In the genomic region with DNA sequence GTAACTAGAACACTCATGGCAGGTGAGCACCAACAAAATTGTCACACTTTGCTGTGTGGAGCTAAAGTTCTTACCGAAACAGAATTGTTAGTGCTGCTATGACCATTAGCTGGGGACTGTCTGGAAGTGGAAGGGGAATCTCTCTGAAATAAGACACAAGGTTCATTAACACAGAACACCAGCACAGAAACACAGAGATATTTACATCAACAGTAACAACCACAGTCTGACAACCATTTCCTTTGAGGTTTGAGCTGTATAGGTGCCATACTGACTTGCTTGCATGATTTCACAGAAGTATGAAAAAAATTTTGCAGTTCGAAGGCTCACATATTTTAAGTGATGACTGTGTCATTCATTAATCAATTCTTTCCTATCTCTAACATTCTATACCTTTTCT, we compare ENCODE assay signal across 16 cellular contexts.
A peak's percentile ranks its signal among the peaks of the same experiment; 100 is the strongest.
DNase-seq lines count a peak whose midpoint lies in the region; ATAC-seq, FAIRE-seq and TF ChIP-seq lines count a peak whose summit lies in the region.
"Had no signal": no experiment of that assay in that cellular context is flagged by ENCODE, and none has a peak within 500 bp of the region (broad histone marks: within the 10 kb centered on the region; RNA-seq: fewer than 3 reads in every experiment).

No MANE protein-coding gene starts in this region.

- no peaks in the 10 kb centered on the region for H3K27me3 ChIP-seq in Peyer's patch
- H3K27me3 ChIP-seq: gastroesophageal sphincter had no signal

- TF ChIP-seq CTCF in type B pancreatic cell (conservative IDR thresholded peaks at IDR 0.05) (no peak), Peyer's patch (IDR thresholded peaks at IDR 0.05) (no peak)

- no peak for FAIRE-seq in HTR-8/SVneo (lab: Jason Lieb, UNC)
- FAIRE-seq: islet of Langerhans, urothelium cell line had no signal

- peak; percentile 55 to 63 for ATAC-seq in activated T-cell treated with anti-CD3 and anti-CD28 coated beads, Interleukin-2, amount 50 U/mL, for 72 hours (replicated peaks in 1 of 2)
- ATAC-seq: gastroesophageal sphincter; stimulated activated naive B cell treated with anti-CD40 and anti-IgM and Interleukin-4, amounts not matched to agents 10 μg/mL and 1 μg/mL and 100 μg/mL, for 72 hours had no signal

- H3K36me3 Mint-ChIP-seq in activated T-cell treated with anti-CD3 and anti-CD28 coated beads, Interleukin-2, amount 50 U/mL, for 72 hours (ENCODE audit: insufficient read depth in 2 of 2): no peaks in the 10 kb centered on the region
- peaks cover 5% of the 10 kb centered on the region for H3K36me3 Mint-ChIP-seq in activated T-helper 1 cell treated with anti-CD3 and anti-CD28 coated beads, Interleukin-12 subunit alpha, Interleukin-12 subunit beta, Interleukin-2, Interleukin-4 antibody, amounts not matched to agents 30 ng/mL and 10 ng/mL and 1 ng/mL, durations not matched to agents 14 hours and 24 hours and 36 hours (ENCODE audit: low read depth)
- no peaks in the 10 kb centered on the region for H3K36me3 Mint-ChIP-seq in type B pancreatic cell
- H3K36me3 Mint-ChIP-seq: stimulated activated naive B cell treated with anti-CD40 and anti-IgM and Interleukin-4, amounts not matched to agents 10 μg/mL and 1 μg/mL and 100 μg/mL, for 72 hours had no signal

- no peaks in the 10 kb centered on the region for H3K4me1 ChIP-seq in Peyer's patch

- in situ Hi-C loops in KBM-7 (cut with MboI; ENCODE audit: low pct_unique_long_range_greater_than_20kb, low sequenced_read_pairs): loop anchor here (25.0 kb wide), 1 partner anchor 180 kb away; no protein-coding TSS in a partner anchor

- peak in 1 of 2 donors; percentile 3 for DNase-seq in activated T-cell treated with anti-CD3 and anti-CD28 coated beads, Interleukin-2, amount 50 U/mL, for 72 hours
- DNase-seq in activated T-cell treated with anti-CD3 and anti-CD28 coated beads for 4 hours: no peak
- DNase-seq in KBM-7: peak; percentile 64
- DNase-seq in activated T-helper 1 cell treated with anti-CD3 and anti-CD28 coated beads, Interleukin-12 subunit alpha, Interleukin-12 subunit beta, Interleukin-2, Interleukin-4 antibody, amounts not matched to agents 30 ng/mL and 10 ng/mL and 1 ng/mL, durations not matched to agents 14 hours and 24 hours and 36 hours (ENCODE audit: low spot score): peak; percentile 20
- no peak for DNase-seq in type B pancreatic cell (ENCODE audit: extremely low spot score, unreplicated experiment)
- no peak for DNase-seq in NCI-H146 (lab: John Stamatoyannopoulos, UW)
- no peak for DNase-seq in Peyer's patch
- no peak for DNase-seq in HTR-8/SVneo (ENCODE audit: insufficient read length, low spot score)
- DNase-seq: NCI-H82; occipital lobe; SHP77; stimulated activated naive B cell treated with anti-CD40 and anti-IgM and Interleukin-4, amounts not matched to agents 10 μg/mL and 1 μg/mL and 100 μg/mL, for 72 hours had no signal

- H3K9me3 Mint-ChIP-seq in activated T-cell treated with anti-CD3 and anti-CD28 coated beads, Interleukin-2, amount 50 U/mL, for 72 hours: no peaks in the 10 kb centered on the region
- H3K9me3 Mint-ChIP-seq in activated T-helper 1 cell treated with anti-CD3 and anti-CD28 coated beads, Interleukin-12 subunit alpha, Interleukin-12 subunit beta, Interleukin-2, Interleukin-4 antibody, amounts not matched to agents 30 ng/mL and 10 ng/mL and 1 ng/mL, durations not matched to agents 14 hours and 24 hours and 36 hours: no peaks in the 10 kb centered on the region
- no peaks in the 10 kb centered on the region for H3K9me3 Mint-ChIP-seq in type B pancreatic cell
- H3K9me3 Mint-ChIP-seq: stimulated activated naive B cell treated with anti-CD40 and anti-IgM and Interleukin-4, amounts not matched to agents 10 μg/mL and 1 μg/mL and 100 μg/mL, for 72 hours had no signal

- peaks cover 20% of the 10 kb centered on the region for H3K27me3 Mint-ChIP-seq in activated T-cell treated with anti-CD3 and anti-CD28 coated beads, Interleukin-2, amount 50 U/mL, for 72 hours (ENCODE audit: low read depth)
- H3K27me3 Mint-ChIP-seq in activated T-helper 1 cell treated with anti-CD3 and anti-CD28 coated beads, Interleukin-12 subunit alpha, Interleukin-12 subunit beta, Interleukin-2, Interleukin-4 antibody, amounts not matched to agents 30 ng/mL and 10 ng/mL and 1 ng/mL, durations not matched to agents 14 hours and 24 hours and 36 hours (ENCODE audit: insufficient read depth): no peaks in the 10 kb centered on the region
- no peaks in the 10 kb centered on the region for H3K27me3 Mint-ChIP-seq in type B pancreatic cell

- H3K27ac ChIP-seq in Peyer's patch: no peak overlapping the region
- H3K27ac ChIP-seq: gastroesophageal sphincter, HL-60 had no signal

- H3K4me3 ChIP-seq in Peyer's patch: no peak overlapping the region
- H3K4me3 ChIP-seq: gastroesophageal sphincter had no signal

- peak overlapping the region; percentile 76 for H3K27ac Mint-ChIP-seq in activated T-cell treated with anti-CD3 and anti-CD28 coated beads, Interleukin-2, amount 50 U/mL, for 72 hours
- H3K27ac Mint-ChIP-seq in activated T-helper 1 cell treated with anti-CD3 and anti-CD28 coated beads, Interleukin-12 subunit alpha, Interleukin-12 subunit beta, Interleukin-2, Interleukin-4 antibody, amounts not matched to agents 30 ng/mL and 10 ng/mL and 1 ng/mL, durations not matched to agents 14 hours and 24 hours and 36 hours: peak overlapping the region; percentile 86
- peak overlapping the region; percentile 17 for H3K27ac Mint-ChIP-seq in type B pancreatic cell
- H3K27ac Mint-ChIP-seq: stimulated activated naive B cell treated with anti-CD40 and anti-IgM and Interleukin-4, amounts not matched to agents 10 μg/mL and 1 μg/mL and 100 μg/mL, for 72 hours had no signal

- peak overlapping the region; percentile 21 to 63 for H3K4me3 Mint-ChIP-seq in activated T-cell treated with anti-CD3 and anti-CD28 coated beads, Interleukin-2, amount 50 U/mL, for 72 hours
- H3K4me3 Mint-ChIP-seq in activated T-helper 1 cell treated with anti-CD3 and anti-CD28 coated beads, Interleukin-12 subunit alpha, Interleukin-12 subunit beta, Interleukin-2, Interleukin-4 antibody, amounts not matched to agents 30 ng/mL and 10 ng/mL and 1 ng/mL, durations not matched to agents 14 hours and 24 hours and 36 hours: peak overlapping the region; percentile 65
- no peak overlapping the region for H3K4me3 Mint-ChIP-seq in type B pancreatic cell
- H3K4me3 Mint-ChIP-seq: stimulated activated naive B cell treated with anti-CD40 and anti-IgM and Interleukin-4, amounts not matched to agents 10 μg/mL and 1 μg/mL and 100 μg/mL, for 72 hours had no signal

- no peaks in the 10 kb centered on the region for H3K36me3 ChIP-seq in Peyer's patch
- H3K36me3 ChIP-seq: gastroesophageal sphincter had no signal

- peaks cover 35% of the 10 kb centered on the region for H3K4me1 Mint-ChIP-seq in activated T-cell treated with anti-CD3 and anti-CD28 coated beads, Interleukin-2, amount 50 U/mL, for 72 hours (ENCODE audit: low read depth)
- peaks cover 41% of the 10 kb centered on the region for H3K4me1 Mint-ChIP-seq in activated T-helper 1 cell treated with anti-CD3 and anti-CD28 coated beads, Interleukin-12 subunit alpha, Interleukin-12 subunit beta, Interleukin-2, Interleukin-4 antibody, amounts not matched to agents 30 ng/mL and 10 ng/mL and 1 ng/mL, durations not matched to agents 14 hours and 24 hours and 36 hours (ENCODE audit: low read depth)
- H3K4me1 Mint-ChIP-seq in type B pancreatic cell (ENCODE audit: unreplicated experiment): peaks cover 13% of the 10 kb centered on the region

- H3K9me3 ChIP-seq in Peyer's patch: no peaks in the 10 kb centered on the region
- H3K9me3 ChIP-seq: gastroesophageal sphincter had no signal

- intact Hi-C loops in activated T-helper 1 cell treated with anti-CD3 and anti-CD28 coated beads, Interleukin-12 subunit alpha, Interleukin-12 subunit beta, Interleukin-2, Interleukin-4 antibody, amounts not matched to agents 30 ng/mL and 10 ng/mL and 1 ng/mL, durations not matched to agents 14 hours and 24 hours and 36 hours (cut with micrococcal nuclease): loop anchor here (1.0 to 5.0 kb wide), 5 partner anchors 40 to 2000 kb away; partner anchors contain the start of gene CASK

- no peak for TF ChIP-seq POLR2A in Peyer's patch (IDR thresholded peaks at IDR 0.05)

Comparison
In these comparisons a context has a peak if more than half of its experiments do, and no peak if none do; other contexts are left out.
1. DNase-seq: peak in KBM-7 (single experiment) and activated T-helper 1 cell treated with anti-CD3 and anti-CD28 coated beads, Interleukin-12 subunit alpha, Interleukin-12 subunit beta, Interleukin-2, Interleukin-4 antibody, amounts not matched to agents 30 ng/mL and 10 ng/mL and 1 ng/mL, durations not matched to agents 14 hours and 24 hours and 36 hours (single experiment); none in activated T-cell treated with anti-CD3 and anti-CD28 coated beads for 4 hours (single experiment), type B pancreatic cell (single experiment), NCI-H146 (single experiment), Peyer's patch (0 of 3) and HTR-8/SVneo (single experiment).
2. H3K27ac Mint-ChIP-seq: peak in every context shown above with its lines; median percentile 86 in activated T-helper 1 cell treated with anti-CD3 and anti-CD28 coated beads, Interleukin-12 subunit alpha, Interleukin-12 subunit beta, Interleukin-2, Interleukin-4 antibody, amounts not matched to agents 30 ng/mL and 10 ng/mL and 1 ng/mL, durations not matched to agents 14 hours and 24 hours and 36 hours; 76 in activated T-cell treated with anti-CD3 and anti-CD28 coated beads, Interleukin-2, amount 50 U/mL, for 72 hours; 17 in type B pancreatic cell.